Comparison of ENCODE assay signal across 8 cellular contexts in the genomic region with DNA sequence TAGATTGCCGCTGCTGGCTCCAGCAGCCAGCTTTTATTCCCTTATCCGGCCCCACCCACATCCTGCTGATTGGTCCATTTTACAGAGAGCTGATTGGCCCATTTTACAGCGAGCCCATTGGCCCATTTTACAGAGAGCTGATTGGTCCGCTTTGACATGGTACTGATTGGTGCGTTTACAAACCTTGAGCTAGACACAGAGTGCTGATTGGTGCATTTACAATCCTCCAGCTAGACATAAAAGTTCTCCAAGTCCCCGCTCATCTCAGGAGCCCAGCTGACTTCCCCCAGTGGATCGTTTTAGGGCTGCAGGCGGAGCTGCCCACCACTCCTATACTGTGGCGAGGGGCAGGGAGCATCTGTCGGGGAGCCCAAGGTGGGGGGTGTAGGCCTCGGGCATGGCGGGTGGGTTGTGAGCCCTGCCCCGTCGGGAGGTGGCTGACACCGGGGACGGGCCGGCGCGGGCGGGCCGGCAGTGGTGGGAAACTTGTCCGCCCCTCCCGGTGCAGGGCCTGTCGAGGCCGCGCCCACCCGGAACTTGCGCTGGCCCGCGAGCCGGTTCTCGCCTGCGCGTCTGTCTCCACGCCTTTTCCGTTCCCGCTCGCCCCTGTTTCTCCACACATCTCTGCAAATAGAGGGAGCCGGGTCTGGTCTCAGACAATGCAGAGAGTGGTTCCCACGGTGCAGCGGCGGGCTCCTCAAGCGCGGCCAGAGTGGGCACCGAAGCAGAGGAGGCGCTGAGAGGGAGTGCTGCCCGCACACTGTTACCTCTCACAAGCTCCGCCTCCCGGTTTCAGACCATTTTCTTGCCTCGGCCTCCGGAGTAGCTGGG.
DNase-seq lines count a peak whose midpoint lies in the region; ATAC-seq and TF ChIP-seq lines count a peak whose summit lies in the region.

No MANE protein-coding gene starts in this region.

- peak overlapping the region in 7 of 8 donors; percentile 39 to 79 (median 77) for H3K4me3 Mint-ChIP-seq in naive B cell

- H3K4me3 ChIP-seq in duodenal mucosa (ENCODE audit: low read depth in 1 of 2, low read length in 2 of 2) (peak overlapping the region; percentile 52 to 68), tibial nerve (peak overlapping the region; percentile 12 to 53 (median 38))

- TF ChIP-seq CTCF in tibial nerve (IDR thresholded peaks at IDR 0.05) = no peak

- no peak for TF ChIP-seq EP300 in tibial nerve (IDR thresholded peaks at IDR 0.05)

- H3K4me1 Mint-ChIP-seq in naive B cell = peaks cover 0 to 5% (median 5%) of the 10 kb centered on the region in 3 donors

- no peaks in the 10 kb centered on the region for H3K36me3 ChIP-seq in duodenal mucosa (ENCODE audit: control insufficient read depth in 1 of 2, insufficient read depth in 2 of 2, low read length in 2 of 2)
- no peaks in the 10 kb centered on the region for H3K36me3 ChIP-seq in tibial nerve

- no peaks in the 10 kb centered on the region for H3K4me1 ChIP-seq in duodenal mucosa (ENCODE audit: control insufficient read depth in 1 of 2, insufficient read depth in 2 of 2, low read length in 2 of 2)
- peaks cover 0 to 6% (median 0%) of the 10 kb centered on the region in 4 donors for H3K4me1 ChIP-seq in tibial nerve

- 15 to 57% methylated on average over 41 to 43 of the region's 51 CpGs for WGBS in tibial nerve, 2 donors

- peaks cover 3 to 21% (median 8%) of the 10 kb centered on the region in 7 donors for H3K9me3 Mint-ChIP-seq in naive B cell

- peak overlapping the region in 1 of 6 donors; percentile 64 for H3K27ac Mint-ChIP-seq in naive B cell

- H3K27ac ChIP-seq in duodenal mucosa (ENCODE audit: low read depth, low read length) = no peak overlapping the region
- H3K27ac ChIP-seq in tibial nerve = no peak overlapping the region

- DNase-seq in Right ventricle myocardium inferior (ENCODE audit: missing footprints) (peak; percentile 63), cardiac septum (ENCODE audit: low spot score) (no peak), naive B cell (no peak), tibial nerve (ENCODE audit: low spot score in 2 of 2) (no peak), KBM-7 (no peak)

- intact Hi-C loops in Right ventricle myocardium inferior (cut with DNase I) (no loop called here), cardiac septum (cut with DNase I) (no loop called here)

- no peaks in the 10 kb centered on the region for H3K27me3 ChIP-seq in duodenal mucosa (ENCODE audit: control insufficient read depth in 1 of 2, insufficient read depth in 2 of 2, low read length in 2 of 2)
- peaks cover 0 to 3% of the 10 kb centered on the region in 2 donors for H3K27me3 ChIP-seq in tibial nerve

- H3K27me3 Mint-ChIP-seq in naive B cell = peaks cover 18 to 37% (median 31%) of the 10 kb centered on the region in 3 donors

- H3K9me3 ChIP-seq in duodenal mucosa (ENCODE audit: control insufficient read depth in 1 of 2, low read length in 2 of 2) (no peaks in the 10 kb centered on the region), tibial nerve (no peaks in the 10 kb centered on the region)

- no peak overlapping the region for H3K9ac ChIP-seq in duodenal mucosa (ENCODE audit: low read depth in 1 of 2, low read length in 2 of 2)

- in situ Hi-C loops in KBM-7 (cut with MboI; ENCODE audit: low pct_unique_long_range_greater_than_20kb, low sequenced_read_pairs) = no loop called here

- H3K36me3 Mint-ChIP-seq in naive B cell = no peaks in the 10 kb centered on the region

- TF ChIP-seq POLR2A in tibial nerve (IDR thresholded peaks at IDR 0.05) = no peak

- ATAC-seq in Right ventricle myocardium inferior = peak; percentile 44
- ATAC-seq in naive B cell (ENCODE audit: low read depth in 2 of 2) = no peak
- no peak for ATAC-seq in HG03045 (IDR thresholded peaks at IDR 0.05; ENCODE audit: unreplicated experiment)
- no peak for ATAC-seq in GM21737 (IDR thresholded peaks at IDR 0.05; ENCODE audit: unreplicated experiment)
